In genomic region chr12:93137656-93138612, GRCh38 we compare ENCODE assay signal across 8 cellular contexts.
A peak's percentile ranks its signal among the peaks of the same experiment; 100 is the strongest.
DNase-seq lines count a peak whose midpoint lies in the region; ATAC-seq and TF ChIP-seq lines count a peak whose summit lies in the region.

No MANE protein-coding gene starts in this region.

- TF ChIP-seq CTCF in fibroblast of mammary gland (conservative IDR thresholded peaks at IDR 0.05; ENCODE audit: control insufficient read depth, insufficient read depth, low read depth, low read length): no peak

- ATAC-seq in GM19467 (IDR thresholded peaks at IDR 0.05; ENCODE audit: unreplicated experiment) (peak; percentile 34), GM21526 (IDR thresholded peaks at IDR 0.05; ENCODE audit: low FRiP score, unreplicated experiment) (no peak)

- DNase-seq in AG20443 (ENCODE audit: low spot score) (peak; percentile 84), LHCN-M2 (ENCODE audit: low read depth) (peak; percentile 88), fibroblast of mammary gland (ENCODE audit: low read depth) (peak; percentile 96), stromal cell of bone marrow (ENCODE audit: low read depth) (peak; percentile 89), posterior cingulate gyrus (no peak)
- no peak for DNase-seq in activated naive CD4-positive, alpha-beta T cell treated with anti-CD3 and anti-CD28 coated beads, Interleukin-2, amount 50 U/mL, for 16 hours

- intact Hi-C loops in posterior cingulate gyrus (cut with DNase I): no loop called here

- no peak overlapping the region for H3K4me3 ChIP-seq in fibroblast of mammary gland (ENCODE audit: control insufficient read depth, low read depth, low read length)

Comparison
In these comparisons a context has a peak if more than half of its experiments do, and no peak if none do; other contexts are left out.
1. DNase-seq: peak in AG20443 (single experiment), LHCN-M2 (single experiment), fibroblast of mammary gland (single experiment) and stromal cell of bone marrow (single experiment); none in activated naive CD4-positive, alpha-beta T cell treated with anti-CD3 and anti-CD28 coated beads, Interleukin-2, amount 50 U/mL, for 16 hours (single experiment) and posterior cingulate gyrus (0 of 10).